ENCODE assay signal across 8 cellular contexts in the genomic region with DNA sequence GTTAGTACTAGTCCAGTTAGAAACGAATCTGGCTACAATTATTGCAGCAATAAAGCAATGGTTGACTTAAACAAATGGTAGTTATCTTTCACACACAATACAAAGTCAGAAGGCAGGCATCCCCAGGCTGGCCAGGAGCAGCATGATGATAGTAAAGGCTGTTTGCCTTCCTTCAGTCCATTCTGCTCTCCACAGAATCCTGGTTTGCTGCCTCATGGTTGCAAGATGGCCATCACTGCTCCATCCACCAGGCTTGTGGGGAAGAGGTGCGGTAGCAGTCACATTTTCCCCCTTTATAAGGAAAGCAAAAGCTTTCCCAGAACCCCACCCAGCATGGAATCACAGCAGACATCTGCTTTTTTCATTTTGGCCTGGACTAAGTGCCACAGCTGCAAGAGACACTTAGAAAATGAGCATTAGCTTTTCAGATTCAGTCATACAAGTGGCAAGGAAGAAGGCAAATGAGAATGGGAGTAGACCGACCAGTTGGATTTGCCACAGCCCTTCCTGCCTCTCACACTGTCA.
DNase-seq lines count a peak whose midpoint lies in the region; ATAC-seq, FAIRE-seq and TF ChIP-seq lines count a peak whose summit lies in the region.

No MANE protein-coding gene starts in this region.

- no peak overlapping the region for H3K27ac ChIP-seq in CD8-positive, alpha-beta T cell (ENCODE audit: low read depth, low read length)
- peak overlapping the region in 1 of 2 donors; percentile 11 for H3K27ac ChIP-seq in small intestine (ENCODE audit: low read depth in 1 of 2, low read length in 1 of 2)

- H3K27me3 ChIP-seq in CD8-positive, alpha-beta T cell (ENCODE audit: insufficient read depth, low read length) = no peaks in the 10 kb centered on the region
- H3K27me3 ChIP-seq in small intestine (ENCODE audit: control insufficient read depth in 2 of 2, insufficient read depth in 2 of 2, low read length in 2 of 2) = no peaks in the 10 kb centered on the region

- POLR2A ChIA-PET in CD8-positive, alpha-beta T cell (lab: Charles Lee) = interaction anchor here (1.1 kb wide), 1 partner anchor 225 kb away, joined by 3 read pairs; the partner anchor contains the start of gene AOPEP
- POLR2A ChIA-PET in activated naive CD8-positive, alpha-beta T cell treated with anti-CD3 and anti-CD28 coated beads, Interleukin-2, amount 10 ng/mL, durations not matched to agents 7 days and 5 days (lab: Charles Lee) = interaction anchor here (0.5 to 0.6 kb wide), 2 partner anchors 312 to 1344 kb away, joined by 3 read pairs; no protein-coding TSS in a partner anchor

- no peaks in the 10 kb centered on the region for H3K27me3 Mint-ChIP-seq in CD8-positive, alpha-beta T cell (ENCODE audit: low read depth)
- H3K27me3 Mint-ChIP-seq in activated naive CD8-positive, alpha-beta T cell treated with anti-CD3 and anti-CD28 coated beads, Interleukin-2, amount 10 ng/mL, durations not matched to agents 7 days and 5 days = no peaks in the 10 kb centered on the region

- no peaks in the 10 kb centered on the region for H3K9me3 ChIP-seq in CD8-positive, alpha-beta T cell (ENCODE audit: low read length)
- no peaks in the 10 kb centered on the region for H3K9me3 ChIP-seq in small intestine (ENCODE audit: control insufficient read depth, low read depth)

- 60 to 68% (median 65%) methylated on average over 3 of the region's 3 CpGs for WGBS in small intestine, 3 donors

- H3K27ac Mint-ChIP-seq in CD8-positive, alpha-beta T cell = peak overlapping the region; percentile 34
- peak overlapping the region; percentile 24 for H3K27ac Mint-ChIP-seq in activated naive CD8-positive, alpha-beta T cell treated with anti-CD3 and anti-CD28 coated beads, Interleukin-2, amount 10 ng/mL, durations not matched to agents 7 days and 5 days

- peaks cover 37% of the 10 kb centered on the region for H3K4me1 Mint-ChIP-seq in CD8-positive, alpha-beta T cell (ENCODE audit: low read depth)
- peaks cover 25% of the 10 kb centered on the region for H3K4me1 Mint-ChIP-seq in activated naive CD8-positive, alpha-beta T cell treated with anti-CD3 and anti-CD28 coated beads, Interleukin-2, amount 10 ng/mL, durations not matched to agents 7 days and 5 days

- DNase-seq in CD8-positive, alpha-beta T cell = no peak
- DNase-seq in activated naive CD8-positive, alpha-beta T cell treated with anti-CD3 and anti-CD28 coated beads, Interleukin-2, amount 10 ng/mL, durations not matched to agents 7 days and 5 days = no peak
- peak in 1 of 2 donors; percentile 37 for DNase-seq in left colon
- peak; percentile 37 for DNase-seq in small intestine
- DNase-seq in MV-4-11 (lab: John Stamatoyannopoulos, UW) = no peak
- no peak for DNase-seq in hippocampal formation (lab: John Stamatoyannopoulos, UW)
- no peak for DNase-seq in NCI-H187 treated with DMSO at 0.1 percent for 48 hours (lab: John Stamatoyannopoulos, UW)

- intact Hi-C loops in CD8-positive, alpha-beta T cell (cut with DNase I, micrococcal nuclease) = loop anchor here in 1 of 2 experiments (2.0 to 10.0 kb wide), 3 partner anchors 63 to 944 kb away; no protein-coding TSS in a partner anchor
- intact Hi-C loops in left colon (cut with DNase I, micrococcal nuclease) = no loop called here

- TF ChIP-seq CTCF in CD8-positive, alpha-beta T cell (IDR thresholded peaks at IDR 0.05) = no peak

- H3K4me3 Mint-ChIP-seq in CD8-positive, alpha-beta T cell = peak overlapping the region; percentile 61
- H3K4me3 Mint-ChIP-seq in activated naive CD8-positive, alpha-beta T cell treated with anti-CD3 and anti-CD28 coated beads, Interleukin-2, amount 10 ng/mL, durations not matched to agents 7 days and 5 days = peak overlapping the region; percentile 41

- H3K36me3 Mint-ChIP-seq in CD8-positive, alpha-beta T cell = peaks cover 17% of the 10 kb centered on the region
- peaks cover 6% of the 10 kb centered on the region for H3K36me3 Mint-ChIP-seq in activated naive CD8-positive, alpha-beta T cell treated with anti-CD3 and anti-CD28 coated beads, Interleukin-2, amount 10 ng/mL, durations not matched to agents 7 days and 5 days

- no peaks in the 10 kb centered on the region for H3K36me3 ChIP-seq in CD8-positive, alpha-beta T cell (ENCODE audit: insufficient read depth, low read length)
- H3K36me3 ChIP-seq in small intestine (ENCODE audit: control insufficient read depth in 2 of 2, insufficient read depth in 2 of 2, low read length in 2 of 2) = peaks cover 0 to 1% of the 10 kb centered on the region in 2 donors

- no peak for FAIRE-seq in small intestine (lab: Jason Lieb, UNC)

- no peak for ATAC-seq in CD8-positive, alpha-beta T cell
- ATAC-seq in activated naive CD8-positive, alpha-beta T cell treated with anti-CD3 and anti-CD28 coated beads, Interleukin-2, amount 10 ng/mL, durations not matched to agents 7 days and 5 days (ENCODE audit: low read depth) = no peak
- ATAC-seq in left colon = peak; percentile 94
- no peak for ATAC-seq in GM19397 (IDR thresholded peaks at IDR 0.05; ENCODE audit: unreplicated experiment)

- H3K9me3 Mint-ChIP-seq in CD8-positive, alpha-beta T cell = no peaks in the 10 kb centered on the region
- no peaks in the 10 kb centered on the region for H3K9me3 Mint-ChIP-seq in activated naive CD8-positive, alpha-beta T cell treated with anti-CD3 and anti-CD28 coated beads, Interleukin-2, amount 10 ng/mL, durations not matched to agents 7 days and 5 days

- H3K4me1 ChIP-seq in CD8-positive, alpha-beta T cell (ENCODE audit: insufficient read depth, low read length) = peaks cover 31% of the 10 kb centered on the region
- H3K4me1 ChIP-seq in small intestine (ENCODE audit: control insufficient read depth in 2 of 2, insufficient read depth in 1 of 2, low read depth in 1 of 2, low read length in 1 of 2) = peaks cover 0 to 16% of the 10 kb centered on the region in 2 donors

- no peak overlapping the region for H3K4me3 ChIP-seq in CD8-positive, alpha-beta T cell (ENCODE audit: low read depth, low read length)
- no peak overlapping the region for H3K4me3 ChIP-seq in small intestine (ENCODE audit: low read depth in 1 of 2, low read length in 2 of 2)

- CTCF ChIA-PET in CD8-positive, alpha-beta T cell (lab: Charles Lee) = no interaction called here
